ENCODE assay signal across 1 cellular context in genomic region chr2:159071190-159071915, GRCh38.
TF ChIP-seq lines count a peak whose summit lies in the region.

No MANE protein-coding gene starts in this region.

TF ChIP-seq in IMR-90, 13 proteins besides CTCF, POLR2A, EP300 and RAD21:
- TF ChIP-seq MAZ (IDR thresholded peaks at IDR 0.05; ENCODE audit: borderline replicate concordance, low read depth, low read length) (no peak), BHLHE40 (IDR thresholded peaks at IDR 0.05; ENCODE audit: low read depth, low read length) (no peak), USF2 (IDR thresholded peaks at IDR 0.05; ENCODE audit: low read depth, low read length) (no peak), CEBPB (IDR thresholded peaks at IDR 0.05; ENCODE audit: low read depth, low read length) (no peak), MXI1 (IDR thresholded peaks at IDR 0.05; ENCODE audit: borderline replicate concordance, low read depth, low read length) (no peak)
TF ChIP-seq in IMR-90: peak in this region for 0.
